Comparison of ENCODE assay signal across 1 cellular context in the genomic region with DNA sequence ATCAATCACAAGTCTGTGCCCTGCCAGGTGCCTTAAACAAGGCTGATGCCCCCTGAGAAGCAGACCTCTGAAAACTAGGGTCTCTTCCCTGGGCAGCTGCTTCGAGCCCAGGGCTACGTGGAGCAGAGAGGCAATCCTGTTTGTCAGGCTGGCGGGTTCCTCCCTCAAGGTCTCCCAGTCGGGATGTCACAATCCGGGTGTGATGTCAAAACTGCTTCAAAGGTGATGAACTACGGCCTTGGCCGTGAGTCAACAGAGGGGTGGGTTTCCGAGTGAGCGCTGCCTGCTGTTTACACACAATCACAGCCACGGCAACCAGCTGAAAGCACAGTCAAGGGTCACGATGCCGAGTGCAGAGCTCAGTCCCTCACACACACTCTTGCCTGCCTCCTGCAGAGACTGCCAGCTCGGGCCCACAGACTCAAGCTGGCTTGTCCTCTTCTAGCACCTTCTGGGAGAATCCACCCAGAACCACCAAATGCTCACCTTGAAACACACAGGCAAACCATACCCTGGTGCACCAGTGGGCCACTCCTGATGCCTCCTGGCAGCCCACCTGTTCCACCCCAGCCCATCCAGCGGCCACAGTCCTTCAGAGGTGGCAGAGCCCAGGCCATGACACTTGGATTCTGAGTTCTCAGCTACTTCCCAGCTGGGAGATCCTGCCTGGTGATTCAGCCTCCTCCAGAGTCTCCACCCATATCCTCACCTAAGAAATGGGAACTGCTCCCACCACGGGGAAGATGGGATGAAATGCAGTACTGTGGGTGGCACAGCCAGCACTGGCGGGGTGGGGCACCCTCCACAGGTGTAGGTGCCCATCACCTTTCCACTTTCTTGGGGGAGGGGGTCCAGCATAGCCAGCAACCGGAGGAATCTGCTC.
TF ChIP-seq lines count a peak whose summit lies in the region.

No MANE protein-coding gene starts in this region.

TF ChIP-seq in IMR-90, 13 proteins besides CTCF, POLR2A, EP300 and RAD21 (continued from another document):
- TF ChIP-seq RCOR1 (IDR thresholded peaks at IDR 0.05; ENCODE audit: insufficient replicate concordance, low read length): no peak
- peak; percentile 91 for TF ChIP-seq CEBPB (IDR thresholded peaks at IDR 0.05; ENCODE audit: low read depth, low read length)
- TF ChIP-seq MXI1 (IDR thresholded peaks at IDR 0.05; ENCODE audit: borderline replicate concordance, low read depth, low read length): no peak
- TF ChIP-seq, protein P1, sequence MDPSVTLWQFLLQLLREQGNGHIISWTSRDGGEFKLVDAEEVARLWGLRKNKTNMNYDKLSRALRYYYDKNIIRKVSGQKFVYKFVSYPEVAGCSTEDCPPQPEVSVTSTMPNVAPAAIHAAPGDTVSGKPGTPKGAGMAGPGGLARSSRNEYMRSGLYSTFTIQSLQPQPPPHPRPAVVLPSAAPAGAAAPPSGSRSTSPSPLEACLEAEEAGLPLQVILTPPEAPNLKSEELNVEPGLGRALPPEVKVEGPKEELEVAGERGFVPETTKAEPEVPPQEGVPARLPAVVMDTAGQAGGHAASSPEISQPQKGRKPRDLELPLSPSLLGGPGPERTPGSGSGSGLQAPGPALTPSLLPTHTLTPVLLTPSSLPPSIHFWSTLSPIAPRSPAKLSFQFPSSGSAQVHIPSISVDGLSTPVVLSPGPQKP (IDR thresholded peaks at IDR 0.05; ENCODE audit: borderline replicate concordance, low read depth, low read length): no peak
- TF ChIP-seq NFE2L2 (IDR thresholded peaks at IDR 0.05; ENCODE audit: low read depth, low read length): no peak
- peak; percentile 30; the same call in 1 of the 2 replicates for TF ChIP-seq BHLHE40 (IDR thresholded peaks at IDR 0.05; ENCODE audit: low read depth, low read length)
- TF ChIP-seq MAZ (IDR thresholded peaks at IDR 0.05; ENCODE audit: borderline replicate concordance, low read depth, low read length): peak; percentile 82; the same call in 1 of the 2 replicates
- TF ChIP-seq, protein P2, sequence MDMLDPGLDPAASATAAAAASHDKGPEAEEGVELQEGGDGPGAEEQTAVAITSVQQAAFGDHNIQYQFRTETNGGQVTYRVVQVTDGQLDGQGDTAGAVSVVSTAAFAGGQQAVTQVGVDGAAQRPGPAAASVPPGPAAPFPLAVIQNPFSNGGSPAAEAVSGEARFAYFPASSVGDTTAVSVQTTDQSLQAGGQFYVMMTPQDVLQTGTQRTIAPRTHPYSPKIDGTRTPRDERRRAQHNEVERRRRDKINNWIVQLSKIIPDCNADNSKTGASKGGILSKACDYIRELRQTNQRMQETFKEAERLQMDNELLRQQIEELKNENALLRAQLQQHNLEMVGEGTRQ (IDR thresholded peaks at IDR 0.05; ENCODE audit: low read depth, low read length): no peak; the same call in 1 of the 2 replicates
- no peak for TF ChIP-seq RFX5 (IDR thresholded peaks at IDR 0.05; ENCODE audit: low read depth, low read length)
- no peak for TF ChIP-seq MAFK (IDR thresholded peaks at IDR 0.05; ENCODE audit: low read depth, low read length)
